ENCODE assay signal across 22 cellular contexts in the genomic region with DNA sequence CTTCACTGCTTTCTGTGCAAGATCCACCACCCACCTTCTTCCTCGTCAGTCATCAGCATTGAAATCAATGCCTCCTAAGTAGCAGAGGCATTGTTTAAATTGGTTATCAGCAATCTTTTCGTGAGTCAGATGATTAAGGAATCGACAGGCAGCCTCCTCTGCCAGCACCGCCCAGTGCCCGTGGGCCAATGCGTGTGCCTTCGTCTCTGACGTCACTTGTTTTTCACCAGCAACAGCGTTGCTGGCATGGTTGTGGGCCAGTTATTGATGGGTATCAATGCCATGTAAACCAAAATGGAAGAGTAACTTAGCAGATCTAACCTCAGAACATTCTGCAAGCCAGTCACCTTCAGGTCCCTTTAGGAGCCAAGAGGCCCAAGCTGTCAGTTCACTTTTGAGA.
DNase-seq lines count a peak whose midpoint lies in the region; ATAC-seq, FAIRE-seq and TF ChIP-seq lines count a peak whose summit lies in the region.
"Had no signal": no experiment of that assay in that cellular context is flagged by ENCODE, and none has a peak within 500 bp of the region (broad histone marks: within the 10 kb centered on the region; RNA-seq: fewer than 3 reads in every experiment).

No MANE protein-coding gene starts in this region.

- H2AFZ ChIP-seq in keratinocyte (ENCODE audit: control insufficient read depth, low read length) = peak overlapping the region; percentile 25
- H2AFZ ChIP-seq: GM23248 had no signal

- ATAC-seq in HG03457 (IDR thresholded peaks at IDR 0.05; ENCODE audit: unreplicated experiment) = no peak
- no peak for ATAC-seq in gastroesophageal sphincter
- ATAC-seq: CD8-positive, alpha-beta T cell; GM12878; HCT116 had no signal

- no peaks in the 10 kb centered on the region for H3K79me2 ChIP-seq in keratinocyte (ENCODE audit: control insufficient read depth, insufficient read depth, low read length)

- H3K36me3 ChIP-seq in keratinocyte (ENCODE audit: control insufficient read depth in 2 of 2, extremely low read depth in 1 of 2, insufficient read depth in 2 of 2, low read length in 2 of 2) = no peaks in the 10 kb centered on the region
- no peaks in the 10 kb centered on the region for H3K36me3 ChIP-seq in effector memory CD4-positive, alpha-beta T cell (ENCODE audit: control insufficient read depth, insufficient read depth, low read length)
- no peaks in the 10 kb centered on the region for H3K36me3 ChIP-seq in gastroesophageal sphincter
- H3K36me3 ChIP-seq: BLaER1 had no signal

- H3K4me1 ChIP-seq in keratinocyte (ENCODE audit: control insufficient read depth, extremely low read depth, insufficient read depth, low read length) (peaks cover 6% of the 10 kb centered on the region), gastroesophageal sphincter (no peaks in the 10 kb centered on the region)
- H3K4me1 ChIP-seq in effector memory CD4-positive, alpha-beta T cell (ENCODE audit: control insufficient read depth, insufficient read depth, low read length, poor library complexity, severe bottlenecking) = no peaks in the 10 kb centered on the region

- in situ Hi-C loops in SK-MEL-5 (cut with HindIII; ENCODE audit: low pct_unique_long_range_greater_than_20kb, low sequenced_read_pairs) = no loop called here

- peaks cover 25% of the 10 kb centered on the region for H3K36me3 Mint-ChIP-seq in Calu3 (ENCODE audit: insufficient read depth, unreplicated experiment)
- no peaks in the 10 kb centered on the region for H3K36me3 Mint-ChIP-seq in progenitor cell of endocrine pancreas (ENCODE audit: insufficient read depth)
- H3K36me3 Mint-ChIP-seq: CD8-positive, alpha-beta T cell had no signal

- TF ChIP-seq POLR2A in gastroesophageal sphincter (IDR thresholded peaks at IDR 0.05) = no peak

- H4K20me1 ChIP-seq in keratinocyte (ENCODE audit: control insufficient read depth, extremely low read depth, insufficient read depth, low read length) = no peaks in the 10 kb centered on the region
- H4K20me1 ChIP-seq: BLaER1 had no signal

- no peaks in the 10 kb centered on the region for H3K27me3 ChIP-seq in keratinocyte (ENCODE audit: control insufficient read depth, extremely low read depth, insufficient read depth, low read length)
- H3K27me3 ChIP-seq in effector memory CD4-positive, alpha-beta T cell (replicated peaks; ENCODE audit: control insufficient read depth, insufficient read depth, low read length, poor library complexity, severe bottlenecking) = no peaks in the 10 kb centered on the region
- H3K27me3 ChIP-seq in gastroesophageal sphincter = no peaks in the 10 kb centered on the region
- H3K27me3 ChIP-seq: BLaER1 had no signal

- H3K4me2 ChIP-seq in keratinocyte (ENCODE audit: control insufficient read depth, extremely low read depth, insufficient read depth, low read depth, low read length) = peak overlapping the region; percentile 43
- H3K4me2 ChIP-seq: BLaER1 had no signal

- no peak overlapping the region for H3K9ac ChIP-seq in keratinocyte (ENCODE audit: control insufficient read depth, extremely low read depth, insufficient read depth, low read length)
- H3K9ac ChIP-seq: BLaER1, GM23248 had no signal

- H3K9me3 Mint-ChIP-seq in Calu3 (ENCODE audit: low read depth, unreplicated experiment) (no peaks in the 10 kb centered on the region), progenitor cell of endocrine pancreas (ENCODE audit: low read depth) (peaks cover 9% of the 10 kb centered on the region)
- H3K9me3 Mint-ChIP-seq: CD8-positive, alpha-beta T cell; HFFc6 had no signal

- no peak overlapping the region for H3K27ac ChIP-seq in keratinocyte (ENCODE audit: control insufficient read depth, insufficient read depth, low read length)
- no peak overlapping the region for H3K27ac ChIP-seq in effector memory CD4-positive, alpha-beta T cell (ENCODE audit: insufficient read depth, low read length, poor library complexity, severe bottlenecking)
- H3K27ac ChIP-seq in gastroesophageal sphincter = no peak overlapping the region
- H3K27ac ChIP-seq: BLaER1, GM23248 had no signal

- intact Hi-C loops in Calu3 (cut with micrococcal nuclease; ENCODE audit: unreplicated experiment) = no loop called here

- H3K4me1 Mint-ChIP-seq in Calu3 (ENCODE audit: low read depth, unreplicated experiment) = peaks cover 12% of the 10 kb centered on the region
- H3K4me1 Mint-ChIP-seq in progenitor cell of endocrine pancreas (ENCODE audit: low read depth) = peaks cover 17% of the 10 kb centered on the region

- no peaks in the 10 kb centered on the region for H3K27me3 Mint-ChIP-seq in Calu3 (ENCODE audit: unreplicated experiment)
- H3K27me3 Mint-ChIP-seq in progenitor cell of endocrine pancreas = no peaks in the 10 kb centered on the region

- WGBS in gastroesophageal sphincter (ENCODE audit: low coverage in 1 of 2), 2 donors = 40 to 88% methylated on average over 1 to 9 of the region's 9 CpGs

- FAIRE-seq in keratinocyte (lab: Jason Lieb, UNC) = no peak
- FAIRE-seq: GM12878, GM19239, HTR-8/SVneo had no signal

- H3K4me3 Mint-ChIP-seq in Calu3 (ENCODE audit: low read depth, unreplicated experiment) = no peak overlapping the region
- H3K4me3 Mint-ChIP-seq in progenitor cell of endocrine pancreas (ENCODE audit: low read depth) = no peak overlapping the region
- H3K4me3 Mint-ChIP-seq: CD8-positive, alpha-beta T cell; HFFc6 had no signal

- H3K9me1 ChIP-seq in keratinocyte (ENCODE audit: control insufficient read depth, extremely low read depth, insufficient read depth, low read length) = no peaks in the 10 kb centered on the region

- TF ChIP-seq EP300 in gastroesophageal sphincter (IDR thresholded peaks at IDR 0.05) = no peak

- CTCF ChIA-PET in Calu3 (lab: Charles Lee) = no interaction called here

- TF ChIP-seq CTCF in Calu3 (IDR thresholded peaks at IDR 0.05; ENCODE audit: unreplicated experiment) (no peak), keratinocyte (optimal IDR thresholded peaks at IDR 0.05 in 1 of 3, IDR thresholded peaks at IDR 0.05 in 1 of 3, conservative IDR thresholded peaks at IDR 0.05 in 1 of 3; ENCODE audit: extremely low read depth in 1 of 3, insufficient read depth in 2 of 3, low read length in 3 of 3) (no peak), progenitor cell of endocrine pancreas (IDR thresholded peaks at IDR 0.05; ENCODE audit: unreplicated experiment) (no peak), gastroesophageal sphincter (IDR thresholded peaks at IDR 0.05) (no peak)

- H3K27ac Mint-ChIP-seq in Calu3 (ENCODE audit: unreplicated experiment) (peak overlapping the region; percentile 61), progenitor cell of endocrine pancreas (peak overlapping the region; percentile 13)
- H3K27ac Mint-ChIP-seq: CD8-positive, alpha-beta T cell; HFFc6 had no signal

- dilution Hi-C loops in keratinocyte (cut with MboI; ENCODE audit: extremely low pct_ligation_motif_present, low sequenced_read_pairs) = no loop called here

- no peak for DNase-seq in Calu3
- peak; percentile 7 for DNase-seq in SK-MEL-5 (ENCODE audit: low read depth, low spot score)
- no peak for DNase-seq in keratinocyte (ENCODE audit: low read depth, low spot score)
- no peak for DNase-seq in progenitor cell of endocrine pancreas (ENCODE audit: low spot score, unreplicated experiment)
- no peak for DNase-seq in occipital lobe (lab: John Stamatoyannopoulos, UW)
- DNase-seq in effector memory CD4-positive, alpha-beta T cell = no peak
- DNase-seq: 8988T; CD8-positive, alpha-beta T cell; DMS 273 treated with DMSO at 0.1 percent for 48 hours; DMS53; DND-41; EL; GM23248; H7; HFFc6 had no signal

- BruUV-seq in Calu3 (replicated peaks; lab: Mats Ljungman, UMichigan) = no TSS peak

- H3K9me3 ChIP-seq in keratinocyte (ENCODE audit: control insufficient read depth, low read depth, low read length) (no peaks in the 10 kb centered on the region), gastroesophageal sphincter (peaks cover 0 to 14% (median 0%) of the 10 kb centered on the region in 3 donors)
- H3K9me3 ChIP-seq in effector memory CD4-positive, alpha-beta T cell (ENCODE audit: control insufficient read depth, low read length) = no peaks in the 10 kb centered on the region

- H3K4me3 ChIP-seq in keratinocyte (ENCODE audit: control insufficient read depth in 2 of 3, extremely low read depth in 1 of 3, insufficient read depth in 2 of 3, low read depth in 1 of 3, low read length in 3 of 3) (no peak overlapping the region), gastroesophageal sphincter (no peak overlapping the region)
- no peak overlapping the region for H3K4me3 ChIP-seq in effector memory CD4-positive, alpha-beta T cell (ENCODE audit: insufficient read depth, low read depth, low read length, poor library complexity, severe bottlenecking)
- H3K4me3 ChIP-seq: BLaER1, GM12878, GM23248 had no signal
